19 cellular contexts compared by ENCODE assay signal in genomic region chr20:23404196-23404595, GRCh38. TPM values are rescaled to one million over a fixed set of nuclear protein-coding genes. Genes with fewer than 3 reads are reported as not detected.
DNase-seq lines count a peak whose midpoint lies in the region; ATAC-seq and TF ChIP-seq lines count a peak whose summit lies in the region.
"Had no signal": no experiment of that assay in that cellular context is flagged by ENCODE, and none has a peak within 500 bp of the region (broad histone marks: within the 10 kb centered on the region; RNA-seq: fewer than 3 reads in every experiment).

No MANE protein-coding gene starts in this region.

- peaks cover 0 to 18% of the 10 kb centered on the region in 2 donors for H3K4me1 ChIP-seq in right atrium auricular region
- no peaks in the 10 kb centered on the region for H3K4me1 ChIP-seq in OCI-LY7 (ENCODE audit: insufficient read depth, low read length, poor library complexity, severe bottlenecking)

- no TSS peak for BruUV-seq in OCI-LY7 (replicated peaks; lab: Mats Ljungman, UMichigan)

- no peaks in the 10 kb centered on the region for H3K9me3 Mint-ChIP-seq in chondrocyte (ENCODE audit: low read depth)
- H3K9me3 Mint-ChIP-seq in activated CD8-positive, alpha-beta memory T cell treated with anti-CD3 and anti-CD28 coated beads, Interleukin-2, amount 10 ng/mL, durations not matched to agents 7 days and 5 days (ENCODE audit: low read depth), result no peaks in the 10 kb centered on the region
- H3K9me3 Mint-ChIP-seq: activated naive CD4-positive, alpha-beta T cell treated with anti-CD3 and anti-CD28 coated beads, Interleukin-2, amount 50 U/mL, for 72 hours; naive thymus-derived CD8-positive, alpha-beta T cell had no signal

- no peaks in the 10 kb centered on the region for H3K36me3 ChIP-seq in right atrium auricular region
- peaks cover 29% of the 10 kb centered on the region for H3K36me3 ChIP-seq in OCI-LY7 (ENCODE audit: insufficient read depth, low read length)

- CTCF ChIA-PET in OCI-LY7 (lab: Charles Lee; ENCODE audit: unreplicated experiment), result no interaction called here
- CTCF ChIA-PET in activated CD8-positive, alpha-beta memory T cell treated with anti-CD3 and anti-CD28 coated beads, Interleukin-2, amount 10 ng/mL, durations not matched to agents 7 days and 5 days (lab: Charles Lee), result interaction anchor here (1.4 kb wide), 1 partner anchor 15 kb away, joined by 4 read pairs; no protein-coding TSS in a partner anchor

- H3K27ac ChIP-seq in right atrium auricular region (no peak overlapping the region), OCI-LY7 (ENCODE audit: low read depth, low read length, poor library complexity, severe bottlenecking) (no peak overlapping the region)

- peak; percentile 34 to 87 for ATAC-seq in left cardiac atrium
- peak; percentile 25 for ATAC-seq in left lobe of liver
- ATAC-seq in GM18909 (IDR thresholded peaks at IDR 0.05; ENCODE audit: poor library complexity, unreplicated experiment), result no peak
- no peak for ATAC-seq in activated CD8-positive, alpha-beta memory T cell treated with anti-CD3 and anti-CD28 coated beads, Interleukin-2, amount 10 ng/mL, durations not matched to agents 7 days and 5 days
- ATAC-seq: activated CD4-positive, alpha-beta T cell treated with anti-CD3 and anti-CD28 coated beads for 36 hours; activated naive CD4-positive, alpha-beta T cell treated with anti-CD3 and anti-CD28 coated beads, Interleukin-2, amount 50 U/mL, for 72 hours; naive thymus-derived CD8-positive, alpha-beta T cell had no signal

- TF ChIP-seq CTCF in right atrium auricular region (IDR thresholded peaks at IDR 0.05), result no peak
- TF ChIP-seq CTCF in chondrocyte (IDR thresholded peaks at IDR 0.05), result no peak
- TF ChIP-seq CTCF in OCI-LY7 (conservative IDR thresholded peaks at IDR 0.05; ENCODE audit: low read length), result no peak

- POLR2A ChIA-PET in OCI-LY7 (lab: Charles Lee), result interaction anchor here (0.7 to 1.1 kb wide), 3 partner anchors 12 to 13 kb away, joined by 3 to 4 read pairs (median 3); no protein-coding TSS in a partner anchor

- no peaks in the 10 kb centered on the region for H3K9me2 ChIP-seq in OCI-LY7 (ENCODE audit: insufficient read depth, low read length)

- no peak overlapping the region for H3K4me2 ChIP-seq in OCI-LY7 (ENCODE audit: low read length)

- H3K79me2 ChIP-seq in OCI-LY7 (ENCODE audit: insufficient read depth, low read depth, low read length), result peaks cover 27% of the 10 kb centered on the region; the same call in 1 of the 2 replicates

- H3K4me3 ChIP-seq in right atrium auricular region (no peak overlapping the region), OCI-LY7 (ENCODE audit: low read depth, low read length, poor library complexity, severe bottlenecking) (no peak overlapping the region)
- H3K4me3 ChIP-seq: heart right ventricle had no signal

- H2AFZ ChIP-seq in OCI-LY7 (ENCODE audit: low read length), result no peak overlapping the region

- H3K9me3 ChIP-seq in right atrium auricular region, result no peaks in the 10 kb centered on the region
- H3K9me3 ChIP-seq in OCI-LY7 (ENCODE audit: low read length), result no peaks in the 10 kb centered on the region
- H3K9me3 ChIP-seq: heart right ventricle had no signal

- H3K4me1 Mint-ChIP-seq in chondrocyte (ENCODE audit: low read depth), result peaks cover 37% of the 10 kb centered on the region
- H3K4me1 Mint-ChIP-seq in activated CD8-positive, alpha-beta memory T cell treated with anti-CD3 and anti-CD28 coated beads, Interleukin-2, amount 10 ng/mL, durations not matched to agents 7 days and 5 days, result peaks cover 67% of the 10 kb centered on the region

- H3K27ac Mint-ChIP-seq in chondrocyte (ENCODE audit: unreplicated experiment), result peak overlapping the region; percentile 12
- H3K27ac Mint-ChIP-seq in activated CD8-positive, alpha-beta memory T cell treated with anti-CD3 and anti-CD28 coated beads, Interleukin-2, amount 10 ng/mL, durations not matched to agents 7 days and 5 days, result no peak overlapping the region
- H3K27ac Mint-ChIP-seq: activated CD4-positive, alpha-beta T cell treated with anti-CD3 and anti-CD28 coated beads for 36 hours; activated naive CD4-positive, alpha-beta T cell treated with anti-CD3 and anti-CD28 coated beads, Interleukin-2, amount 50 U/mL, for 72 hours had no signal

- peaks cover 2% of the 10 kb centered on the region for H3K36me3 Mint-ChIP-seq in chondrocyte (ENCODE audit: low read depth)
- H3K36me3 Mint-ChIP-seq in activated CD8-positive, alpha-beta memory T cell treated with anti-CD3 and anti-CD28 coated beads, Interleukin-2, amount 10 ng/mL, durations not matched to agents 7 days and 5 days, result peaks cover 23% of the 10 kb centered on the region

- 0 out of 2 replicates have a peak, but pooled peaks cover 10% of the 10 kb centered on the region for H4K20me1 ChIP-seq in OCI-LY7 (ENCODE audit: insufficient read depth, low read length)

- H3K27me3 ChIP-seq in right atrium auricular region, result no peaks in the 10 kb centered on the region
- H3K27me3 ChIP-seq: heart right ventricle had no signal

- DNase-seq in left cardiac atrium, result no peak
- DNase-seq in right atrium auricular region (ENCODE audit: low spot score), result no peak
- DNase-seq in chondrocyte (ENCODE audit: low spot score), result no peak
- DNase-seq in left lobe of liver (ENCODE audit: low spot score), result no peak
- no peak for DNase-seq in dermis blood vessel endothelial cell
- DNase-seq in OCI-LY7 (ENCODE audit: low spot score), result no peak
- DNase-seq in activated CD8-positive, alpha-beta memory T cell treated with anti-CD3 and anti-CD28 coated beads, Interleukin-2, amount 10 ng/mL, durations not matched to agents 7 days and 5 days, result no peak
- DNase-seq: ACHN; activated CD4-positive, alpha-beta T cell treated with anti-CD3 and anti-CD28 coated beads for 36 hours; central memory CD4-positive, alpha-beta T cell; heart right ventricle; KBM-7; naive thymus-derived CD8-positive, alpha-beta T cell; NCI-H146; NCI-H446 had no signal

- H3K4me3 Mint-ChIP-seq in chondrocyte (ENCODE audit: unreplicated experiment), result no peak overlapping the region
- no peak overlapping the region for H3K4me3 Mint-ChIP-seq in activated CD8-positive, alpha-beta memory T cell treated with anti-CD3 and anti-CD28 coated beads, Interleukin-2, amount 10 ng/mL, durations not matched to agents 7 days and 5 days
- H3K4me3 Mint-ChIP-seq: activated CD4-positive, alpha-beta T cell treated with anti-CD3 and anti-CD28 coated beads for 36 hours; naive thymus-derived CD8-positive, alpha-beta T cell had no signal

- H3K27me3 Mint-ChIP-seq in chondrocyte (ENCODE audit: low read depth), result no peaks in the 10 kb centered on the region
- H3K27me3 Mint-ChIP-seq in activated CD8-positive, alpha-beta memory T cell treated with anti-CD3 and anti-CD28 coated beads, Interleukin-2, amount 10 ng/mL, durations not matched to agents 7 days and 5 days, result no peaks in the 10 kb centered on the region
- H3K27me3 Mint-ChIP-seq: activated CD4-positive, alpha-beta T cell treated with anti-CD3 and anti-CD28 coated beads for 36 hours; naive thymus-derived CD8-positive, alpha-beta T cell had no signal

- intact Hi-C loops in left cardiac atrium (cut with DNase I), result no loop called here
- intact Hi-C loops in OCI-LY7 (cut with micrococcal nuclease; ENCODE audit: unreplicated experiment), result no loop called here

RNA-seq across cellular contexts. Expression of gene NAPB, which starts 17.1 kb away (rescaled TPM):
- total RNA-seq in left cardiac atrium (1 to 10 TPM; 4.9 to 7.2 TPM), right atrium auricular region (1 to 10 TPM; 4.8 to 5.1 TPM), chondrocyte (7.5 to 10.6 TPM (median 8.1 TPM) in 3 replicates), left lobe of liver (5.3 TPM), dermis blood vessel endothelial cell (8.2 and 12.1 TPM in 2 replicates), OCI-LY7 (2022) (11.4 and 12.1 TPM in 2 replicates)
- 9.3 and 12.5 TPM in 2 replicates for total RNA-seq in OCI-LY7 (2014; rRNA removed; shearing (Covaris generic))
- 10 to 100 TPM; 17.5 to 23.1 TPM for total RNA-seq in activated CD8-positive, alpha-beta memory T cell treated with anti-CD3 and anti-CD28 coated beads, Interleukin-2, amount 10 ng/mL, durations not matched to agents 7 days and 5 days

RNA-seq across cellular contexts. Expression of gene CSTL1, which starts 35.3 kb away (rescaled TPM):
- not detected for total RNA-seq in left cardiac atrium
- not detected for total RNA-seq in right atrium auricular region
- not detected in 3 replicates for total RNA-seq in chondrocyte
- not detected for total RNA-seq in left lobe of liver
- not detected in 2 replicates for total RNA-seq in dermis blood vessel endothelial cell
- not detected in 2 replicates for total RNA-seq in OCI-LY7 (2014; rRNA removed; shearing (Covaris generic))
- total RNA-seq in OCI-LY7 (2022), result not detected in 2 replicates
- total RNA-seq in activated CD8-positive, alpha-beta memory T cell treated with anti-CD3 and anti-CD28 coated beads, Interleukin-2, amount 10 ng/mL, durations not matched to agents 7 days and 5 days, result not detected
- total RNA-seq: activated CD4-positive, alpha-beta T cell treated with anti-CD3 and anti-CD28 coated beads for 36 hours; activated naive CD4-positive, alpha-beta T cell treated with anti-CD3 and anti-CD28 coated beads, Interleukin-2, amount 50 U/mL, for 72 hours; G401; heart right ventricle; naive thymus-derived CD8-positive, alpha-beta T cell; pulmonary artery endothelial cell had no signal

RNA-seq across cellular contexts. Expression of gene GZF1, which starts 42.2 kb away (rescaled TPM):
- total RNA-seq in left cardiac atrium (10 to 100 TPM; 12.9 to 18.7 TPM), right atrium auricular region (10 to 100 TPM; 14.9 TPM), chondrocyte (10.7 to 14.6 TPM (median 11.4 TPM) in 3 replicates), left lobe of liver (4.4 TPM), dermis blood vessel endothelial cell (19.1 and 31.5 TPM in 2 replicates), OCI-LY7 (2022) (17.1 and 20.1 TPM in 2 replicates)
- total RNA-seq in OCI-LY7 (2014; rRNA removed; shearing (Covaris generic)), result 9.3 and 17.7 TPM in 2 replicates
- 10 to 100 TPM; 10.2 to 14.4 TPM for total RNA-seq in activated CD8-positive, alpha-beta memory T cell treated with anti-CD3 and anti-CD28 coated beads, Interleukin-2, amount 10 ng/mL, durations not matched to agents 7 days and 5 days

RNA-seq across cellular contexts. Expression of gene CST11, which starts 48.5 kb away (rescaled TPM):
- total RNA-seq in left cardiac atrium (not detected), right atrium auricular region (not detected), chondrocyte (not detected in 3 replicates), left lobe of liver (not detected), dermis blood vessel endothelial cell (not detected in 2 replicates), OCI-LY7 (2022) (not detected in 2 replicates)
- not detected in 2 replicates for total RNA-seq in OCI-LY7 (2014; rRNA removed; shearing (Covaris generic))
- total RNA-seq in activated CD8-positive, alpha-beta memory T cell treated with anti-CD3 and anti-CD28 coated beads, Interleukin-2, amount 10 ng/mL, durations not matched to agents 7 days and 5 days, result not detected
- total RNA-seq: activated CD4-positive, alpha-beta T cell treated with anti-CD3 and anti-CD28 coated beads for 36 hours; activated naive CD4-positive, alpha-beta T cell treated with anti-CD3 and anti-CD28 coated beads, Interleukin-2, amount 50 U/mL, for 72 hours; G401; heart right ventricle; naive thymus-derived CD8-positive, alpha-beta T cell; pulmonary artery endothelial cell had no signal

RNA-seq across cellular contexts. Expression of gene NXT1, which starts 53.6 kb away (rescaled TPM):
- total RNA-seq in left cardiac atrium, result 10 to 100 TPM in 1 of 2 donors, 1 to 10 TPM in 1; 9.3 to 14.1 TPM
- total RNA-seq in right atrium auricular region, result 10 to 100 TPM; 16.1 to 19.1 TPM
- 16.9 to 18.2 TPM (median 18.1 TPM) in 3 replicates for total RNA-seq in chondrocyte
- total RNA-seq in left lobe of liver, result 2.6 TPM
- total RNA-seq in dermis blood vessel endothelial cell, result 24.8 and 36.2 TPM in 2 replicates
- total RNA-seq in OCI-LY7 (2014; rRNA removed; shearing (Covaris generic)), result 71.6 and 76.5 TPM in 2 replicates
- 33.7 and 33.9 TPM in 2 replicates for total RNA-seq in OCI-LY7 (2022)
- total RNA-seq in activated CD8-positive, alpha-beta memory T cell treated with anti-CD3 and anti-CD28 coated beads, Interleukin-2, amount 10 ng/mL, durations not matched to agents 7 days and 5 days, result 10 to 100 TPM; 34.0 to 48.3 TPM

Comparison
In these comparisons a context has a peak if more than half of its experiments do, and no peak if none do; other contexts are left out.
1. ATAC-seq: peak in left cardiac atrium (2 of 2) and left lobe of liver (single experiment); none in GM18909 (single experiment) and activated CD8-positive, alpha-beta memory T cell treated with anti-CD3 and anti-CD28 coated beads, Interleukin-2, amount 10 ng/mL, durations not matched to agents 7 days and 5 days (single experiment).